Comparison of ENCODE assay signal across 33 cellular contexts in genomic region chr1:114110011-114110410, GRCh38. TPM values are rescaled to one million over a fixed set of nuclear protein-coding genes. Genes with fewer than 3 reads are reported as not detected.
"Had no signal": no experiment of that assay in that cellular context is flagged by ENCODE, and none has a peak within 500 bp of the region (broad histone marks: within the 10 kb centered on the region; RNA-seq: fewer than 3 reads in every experiment).

No MANE protein-coding gene starts in this region.

- H3K27me3 ChIP-seq: ascending aorta, breast epithelium, cardiac muscle cell, esophagus muscularis mucosa, foreskin keratinocyte, gastrocnemius medialis, heart left ventricle had no signal

- H3K9me3 ChIP-seq: ascending aorta, breast epithelium, esophagus muscularis mucosa, gastrocnemius medialis, heart left ventricle had no signal

- H3K4me3 ChIP-seq: ascending aorta, breast epithelium, cardiac muscle cell, esophagus muscularis mucosa, gastrocnemius medialis, heart left ventricle had no signal

- H3K27me3 Mint-ChIP-seq: activated CD4-positive, alpha-beta memory T cell treated with anti-CD3 and anti-CD28 coated beads for 36 hours; activated naive CD8-positive, alpha-beta T cell treated with anti-CD3 and anti-CD28 coated beads, Interleukin-2, amount 10 ng/mL, durations not matched to agents 7 days and 5 days; brain; T-cell had no signal

- H3K36me3 Mint-ChIP-seq: activated CD4-positive, alpha-beta memory T cell treated with anti-CD3 and anti-CD28 coated beads for 36 hours; activated CD8-positive, alpha-beta memory T cell treated with anti-CD3 and anti-CD28 coated beads, Interleukin-2, amount 10 ng/mL, durations not matched to agents 7 days and 5 days; activated naive CD4-positive, alpha-beta T cell treated with anti-CD3 and anti-CD28 coated beads, Interleukin-2, amount 10 ng/mL, durations not matched to agents 7 days and 5 days; activated naive CD4-positive, alpha-beta T cell treated with anti-CD3 and anti-CD28 coated beads, Interleukin-2, amount 50 U/mL, for 72 hours; activated naive CD8-positive, alpha-beta T cell treated with anti-CD3 and anti-CD28 coated beads, Interleukin-2, amount 10 ng/mL, durations not matched to agents 7 days and 5 days; brain; T-cell had no signal

- H3K4me1 ChIP-seq: ascending aorta, breast epithelium, esophagus muscularis mucosa, gastrocnemius medialis had no signal

- DNase-seq: activated B cell treated with CpG ODN at 0.5 μM for 24 hours; activated CD4-positive, alpha-beta memory T cell treated with anti-CD3 and anti-CD28 coated beads for 36 hours; activated CD4-positive, alpha-beta T cell treated with anti-CD3 and anti-CD28 coated beads for 48 hours; activated CD8-positive, alpha-beta memory T cell treated with anti-CD3 and anti-CD28 coated beads, Interleukin-2, amount 10 ng/mL, durations not matched to agents 7 days and 5 days; activated CD8-positive, alpha-beta memory T cell treated with anti-CD3 and anti-CD28 coated beads, Interleukin-2, amount 50 U/mL, for 4 hours; activated CD8-positive, alpha-beta T cell treated with anti-CD3 and anti-CD28 coated beads, Interleukin-2, amount 10 ng/mL, durations not matched to agents 7 days and 5 days; activated gamma-delta T cell; activated naive CD4-positive, alpha-beta T cell; activated naive CD4-positive, alpha-beta T cell treated with anti-CD3 and anti-CD28 coated beads, Interleukin-2, amount 10 ng/mL, durations not matched to agents 7 days and 5 days; activated naive CD8-positive, alpha-beta T cell treated with anti-CD3 and anti-CD28 coated beads, Interleukin-2, amount 10 ng/mL, durations not matched to agents 7 days and 5 days; activated T-cell treated with anti-CD3 and anti-CD28 coated beads, Interleukin-2, amount 50 U/mL, for 1 hour; activated T-cell treated with anti-CD3 and anti-CD28 coated beads, Interleukin-2, amount 50 U/mL, for 48 hours; central memory CD4-positive, alpha-beta T cell; cortex of kidney; effector memory CD4-positive, alpha-beta T cell; erythroblast; foreskin keratinocyte; gastrocnemius medialis; glutamatergic neuron; heart left ventricle; T-cell; T1000; WERI-Rb-1 had no signal

- H3K27ac Mint-ChIP-seq: activated B cell treated with CpG ODN at 0.5 μM for 24 hours; activated CD4-positive, alpha-beta memory T cell treated with anti-CD3 and anti-CD28 coated beads for 36 hours; activated CD8-positive, alpha-beta memory T cell treated with anti-CD3 and anti-CD28 coated beads, Interleukin-2, amount 10 ng/mL, durations not matched to agents 7 days and 5 days; activated CD8-positive, alpha-beta T cell treated with anti-CD3 and anti-CD28 coated beads, Interleukin-2, amount 10 ng/mL, durations not matched to agents 7 days and 5 days; activated naive CD4-positive, alpha-beta T cell treated with anti-CD3 and anti-CD28 coated beads, Interleukin-2, amount 10 ng/mL, durations not matched to agents 7 days and 5 days; activated naive CD8-positive, alpha-beta T cell treated with anti-CD3 and anti-CD28 coated beads, Interleukin-2, amount 10 ng/mL, durations not matched to agents 7 days and 5 days; brain; T-cell; T-helper 1 cell treated with Interleukin-12 subunit alpha and Interleukin-12 subunit beta and Interleukin-4 antibody, amounts not matched to agents 30 μg/mL and 1 μg/mL, for 36 hours; T-helper 2 cell treated with Interferon-gamma antibody and Interleukin-4, amounts not matched to agents 5 μg/mL and 100 μg/mL, for 36 hours had no signal

- H3K4me3 Mint-ChIP-seq: activated B cell treated with CpG ODN at 0.5 μM for 24 hours; activated CD4-positive, alpha-beta memory T cell treated with anti-CD3 and anti-CD28 coated beads for 36 hours; activated CD8-positive, alpha-beta memory T cell treated with anti-CD3 and anti-CD28 coated beads, Interleukin-2, amount 10 ng/mL, durations not matched to agents 7 days and 5 days; activated CD8-positive, alpha-beta T cell treated with anti-CD3 and anti-CD28 coated beads, Interleukin-2, amount 10 ng/mL, durations not matched to agents 7 days and 5 days; activated naive CD4-positive, alpha-beta T cell treated with anti-CD3 and anti-CD28 coated beads, Interleukin-2, amount 10 ng/mL, durations not matched to agents 7 days and 5 days; activated naive CD8-positive, alpha-beta T cell treated with anti-CD3 and anti-CD28 coated beads, Interleukin-2, amount 10 ng/mL, durations not matched to agents 7 days and 5 days; brain; T-cell; T-helper 1 cell treated with Interleukin-12 subunit alpha and Interleukin-12 subunit beta and Interleukin-4 antibody, amounts not matched to agents 30 μg/mL and 1 μg/mL, for 36 hours; T-helper 2 cell treated with Interferon-gamma antibody and Interleukin-4, amounts not matched to agents 5 μg/mL and 100 μg/mL, for 36 hours had no signal

- H3K36me3 ChIP-seq: ascending aorta, breast epithelium, cardiac muscle cell, esophagus muscularis mucosa, gastrocnemius medialis, heart left ventricle, WERI-Rb-1 had no signal

- H3K27ac ChIP-seq: ascending aorta, breast epithelium, cardiac muscle cell, esophagus muscularis mucosa, foreskin keratinocyte, gastrocnemius medialis, WERI-Rb-1 had no signal

- H3K9me3 Mint-ChIP-seq: activated B cell treated with CpG ODN at 0.5 μM for 24 hours; activated CD4-positive, alpha-beta memory T cell treated with anti-CD3 and anti-CD28 coated beads for 36 hours; activated naive CD4-positive, alpha-beta T cell treated with anti-CD3 and anti-CD28 coated beads, Interleukin-2, amount 10 ng/mL, durations not matched to agents 7 days and 5 days; activated naive CD8-positive, alpha-beta T cell treated with anti-CD3 and anti-CD28 coated beads, Interleukin-2, amount 10 ng/mL, durations not matched to agents 7 days and 5 days; brain; T-cell; T-helper 1 cell treated with Interleukin-12 subunit alpha and Interleukin-12 subunit beta and Interleukin-4 antibody, amounts not matched to agents 30 μg/mL and 1 μg/mL, for 36 hours; T-helper 2 cell treated with Interferon-gamma antibody and Interleukin-4, amounts not matched to agents 5 μg/mL and 100 μg/mL, for 36 hours had no signal

- H3K4me1 Mint-ChIP-seq: activated B cell treated with CpG ODN at 0.5 μM for 24 hours had no signal

RNA-seq across cellular contexts. Expression of gene SYT6, which starts 43.7 kb away (rescaled TPM):
- total RNA-seq: activated B cell treated with CpG ODN at 0.5 μM for 24 hours; activated CD4-positive, alpha-beta memory T cell treated with anti-CD3 and anti-CD28 coated beads for 36 hours; activated CD8-positive, alpha-beta memory T cell treated with anti-CD3 and anti-CD28 coated beads for 36 hours; activated CD8-positive, alpha-beta memory T cell treated with anti-CD3 and anti-CD28 coated beads, Interleukin-2, amount 10 ng/mL, durations not matched to agents 7 days and 5 days; activated CD8-positive, alpha-beta T cell treated with anti-CD3 and anti-CD28 coated beads, Interleukin-2, amount 10 ng/mL, durations not matched to agents 7 days and 5 days; activated naive CD8-positive, alpha-beta T cell treated with anti-CD3 and anti-CD28 coated beads, Interleukin-2, amount 10 ng/mL, durations not matched to agents 7 days and 5 days; ascending aorta; dermis microvascular lymphatic vessel endothelial cell; foreskin keratinocyte had no signal
